In genomic region chr6:37303891-37304503, GRCh38 we compare ENCODE assay signal across 8 cellular contexts. TPM values are rescaled to one million over a fixed set of nuclear protein-coding genes. Genes with fewer than 3 reads are reported as not detected.
A peak's percentile ranks its signal among the peaks of the same experiment; 100 is the strongest.
DNase-seq lines count a peak whose midpoint lies in the region; ATAC-seq, FAIRE-seq and TF ChIP-seq lines count a peak whose summit lies in the region.

No MANE protein-coding gene starts in this region.

- FAIRE-seq in HTR-8/SVneo (lab: Jason Lieb, UNC), result no peak

- POLR2A ChIA-PET in activated CD8-positive, alpha-beta T cell treated with anti-CD3 and anti-CD28 coated beads for 36 hours (lab: Charles Lee), result interaction anchor here (1.0 kb wide), 1 partner anchor 64 kb away, joined by 3 read pairs; no protein-coding TSS in a partner anchor

- H3K36me3 ChIP-seq in right atrium auricular region (peaks cover 9% of the 10 kb centered on the region), testis (ENCODE audit: low read depth, missing control alignments) (no peaks in the 10 kb centered on the region)

- H3K27ac ChIP-seq in right atrium auricular region, result no peak overlapping the region
- no peak overlapping the region for H3K27ac ChIP-seq in testis

- CTCF ChIA-PET in activated CD8-positive, alpha-beta T cell treated with anti-CD3 and anti-CD28 coated beads for 36 hours (lab: Charles Lee), result interaction anchor here (1.3 to 2.7 kb wide), 5 partner anchors 10 to 31 kb away, joined by 3 to 14 read pairs (median 5); no protein-coding TSS in a partner anchor

- peak; percentile 84 for ATAC-seq in activated CD8-positive, alpha-beta T cell treated with anti-CD3 and anti-CD28 coated beads for 36 hours
- ATAC-seq in GM19463 (IDR thresholded peaks at IDR 0.05; ENCODE audit: unreplicated experiment), result no peak

- intact Hi-C loops in activated CD8-positive, alpha-beta T cell treated with anti-CD3 and anti-CD28 coated beads for 36 hours (cut with micrococcal nuclease), result no loop called here
- intact Hi-C loops in testis (cut with DNase I; ENCODE audit: low total_unique reads), result no loop called here
- intact Hi-C loops in lower leg skin (cut with DNase I; ENCODE audit: low total_unique reads), result no loop called here

- H3K9me3 ChIP-seq in right atrium auricular region (no peaks in the 10 kb centered on the region), testis (no peaks in the 10 kb centered on the region)

- H3K4me3 ChIP-seq in right atrium auricular region (no peak overlapping the region), testis (no peak overlapping the region), lower leg skin (ENCODE audit: low read depth, poor library complexity, severe bottlenecking) (no peak overlapping the region)

- H3K4me3 Mint-ChIP-seq in activated CD8-positive, alpha-beta T cell treated with anti-CD3 and anti-CD28 coated beads for 36 hours, result no peak overlapping the region

- TF ChIP-seq POLR2A in testis (IDR thresholded peaks at IDR 0.05) (no peak), lower leg skin (IDR thresholded peaks at IDR 0.05) (no peak)

- H3K27me3 ChIP-seq in right atrium auricular region (no peaks in the 10 kb centered on the region), testis (no peaks in the 10 kb centered on the region)

- DNase-seq in NCI-H1694 (lab: John Stamatoyannopoulos, UW), result peak; percentile 35
- no peak for DNase-seq in NCI-H1694 treated with DMSO at 0.1 percent for 48 hours (lab: John Stamatoyannopoulos, UW)
- DNase-seq in HTR-8/SVneo (ENCODE audit: insufficient read length, low spot score), result peak; percentile 44
- DNase-seq in activated CD8-positive, alpha-beta T cell treated with anti-CD3 and anti-CD28 coated beads for 36 hours, result peak; percentile 32
- no peak for DNase-seq in right atrium auricular region (ENCODE audit: low spot score)
- DNase-seq in testis, result peak; percentile 65
- no peak for DNase-seq in lower leg skin (ENCODE audit: low spot score in 2 of 2)

- 60 to 81% methylated on average over 3 of the region's 3 CpGs for WGBS in testis, 2 donors
- 41 to 50% methylated on average over 3 of the region's 3 CpGs for WGBS in lower leg skin, 2 donors

- peak overlapping the region; percentile 30 for H3K27ac Mint-ChIP-seq in activated CD8-positive, alpha-beta T cell treated with anti-CD3 and anti-CD28 coated beads for 36 hours

- peaks cover 4% of the 10 kb centered on the region for H3K36me3 Mint-ChIP-seq in activated CD8-positive, alpha-beta T cell treated with anti-CD3 and anti-CD28 coated beads for 36 hours (ENCODE audit: low read depth)

- H3K4me1 ChIP-seq in right atrium auricular region (peaks cover 0 to 10% of the 10 kb centered on the region in 2 donors), testis (peaks cover 8% of the 10 kb centered on the region)

- peak; percentile 65 for TF ChIP-seq CTCF in activated CD8-positive, alpha-beta T cell treated with anti-CD3 and anti-CD28 coated beads for 36 hours (IDR thresholded peaks at IDR 0.05)
- TF ChIP-seq CTCF in right atrium auricular region (IDR thresholded peaks at IDR 0.05) (peak; percentile 55 to 58), testis (IDR thresholded peaks at IDR 0.05) (peak; percentile 39 to 55 (median 45)), lower leg skin (IDR thresholded peaks at IDR 0.05) (no peak)

- H3K27me3 Mint-ChIP-seq in activated CD8-positive, alpha-beta T cell treated with anti-CD3 and anti-CD28 coated beads for 36 hours, result no peaks in the 10 kb centered on the region

- H3K4me1 Mint-ChIP-seq in activated CD8-positive, alpha-beta T cell treated with anti-CD3 and anti-CD28 coated beads for 36 hours (ENCODE audit: low read depth), result no peaks in the 10 kb centered on the region

- no peaks in the 10 kb centered on the region for H3K9me3 Mint-ChIP-seq in activated CD8-positive, alpha-beta T cell treated with anti-CD3 and anti-CD28 coated beads for 36 hours

RNA-seq across cellular contexts. Expression of gene TMEM217, which starts 46.1 kb away (rescaled TPM):
- 1 to 10 TPM; 4.0 to 5.7 TPM for total RNA-seq in activated CD8-positive, alpha-beta T cell treated with anti-CD3 and anti-CD28 coated beads for 36 hours
- 1 to 10 TPM; 1.3 to 1.4 TPM for total RNA-seq in right atrium auricular region
- 10 to 100 TPM; 13.3 to 16.2 TPM for total RNA-seq in testis
- 46.5 TPM for polyA plus RNA-seq in testis (ENCODE audit: insufficient read depth, low read depth, low replicate concordance)
- 1 to 10 TPM in 2 of 4 donors, under 1 TPM in 2; 0.46 to 2.3 (median 1.0) TPM for total RNA-seq in lower leg skin

RNA-seq across cellular contexts. Expression of gene TBC1D22B, which starts 46.4 kb away (rescaled TPM):
- total RNA-seq in activated CD8-positive, alpha-beta T cell treated with anti-CD3 and anti-CD28 coated beads for 36 hours, result 10 to 100 TPM; 12.1 to 12.3 TPM
- total RNA-seq in right atrium auricular region (1 to 10 TPM; 7.5 to 9.8 TPM), testis (10 to 100 TPM; 25.6 to 36.4 TPM), lower leg skin (10 to 100 TPM; 14.8 to 19.6 (median 17.6) TPM)
- 23.1 TPM for polyA plus RNA-seq in testis (ENCODE audit: insufficient read depth, low read depth, low replicate concordance)

RNA-seq across cellular contexts. Expression of gene RNF8, which starts 49.8 kb away (rescaled TPM):
- 10 to 100 TPM; 19.8 to 21.1 TPM for total RNA-seq in activated CD8-positive, alpha-beta T cell treated with anti-CD3 and anti-CD28 coated beads for 36 hours
- total RNA-seq in right atrium auricular region (10 to 100 TPM; 17.0 to 17.3 TPM), testis (10 to 100 TPM; 44.0 to 49.9 TPM), lower leg skin (10 to 100 TPM in 3 of 4 donors, 1 to 10 TPM in 1; 7.1 to 16.2 (median 12.9) TPM)
- 49.4 TPM for polyA plus RNA-seq in testis (ENCODE audit: insufficient read depth, low read depth, low replicate concordance)

Comparison
In these comparisons a context has a peak if more than half of its experiments do, and no peak if none do; other contexts are left out.
1. DNase-seq: peak in NCI-H1694 (single experiment), HTR-8/SVneo (single experiment), activated CD8-positive, alpha-beta T cell treated with anti-CD3 and anti-CD28 coated beads for 36 hours (single experiment) and testis (single experiment); none in NCI-H1694 treated with DMSO at 0.1 percent for 48 hours (single experiment), right atrium auricular region (single experiment) and lower leg skin (0 of 2).
2. CTCF ChIP-seq: peak in activated CD8-positive, alpha-beta T cell treated with anti-CD3 and anti-CD28 coated beads for 36 hours (single experiment), right atrium auricular region (2 of 2) and testis (3 of 3); none in lower leg skin (0 of 3).